Comparison of ENCODE assay signal across 17 cellular contexts in genomic region chr9:83410701-83411100, GRCh38.
DNase-seq lines count a peak whose midpoint lies in the region; ATAC-seq and TF ChIP-seq lines count a peak whose summit lies in the region.
"Had no signal": no experiment of that assay in that cellular context is flagged by ENCODE, and none has a peak within 500 bp of the region (broad histone marks: within the 10 kb centered on the region; RNA-seq: fewer than 3 reads in every experiment).

No MANE protein-coding gene starts in this region.

- H3K4me3 ChIP-seq in foreskin fibroblast (ENCODE audit: low read depth in 1 of 2, low read length in 2 of 2) (no peak overlapping the region), thyroid gland (replicated peaks in 1 of 3) (no peak overlapping the region)
- H3K4me3 ChIP-seq: BLaER1 treated with 17β-estradiol and CSF1 and Interleukin-3, amounts not matched to agents 10 nM and 100 nM; HAP-1 had no signal

- intact Hi-C loops in thyroid gland (cut with DNase I) = no loop called here

- DNase-seq in LHCN-M2 (ENCODE audit: low read depth) (peak; percentile 67), foreskin fibroblast (peak; percentile 40 to 58), thyroid gland (peak; percentile 37 to 44), AG20443 (ENCODE audit: low spot score) (no peak), NCI-H446 (lab: John Stamatoyannopoulos, UW) (no peak)
- DNase-seq: AML-193; BE2C; CD4-positive, alpha-beta T cell; CD8-positive, alpha-beta memory T cell; DMS 273 treated with DMSO at 0.1 percent for 48 hours; DMS79; EL; GF-D8; GOT3 had no signal

- WGBS in thyroid gland, 2 donors = 58 to 63% methylated on average over 5 of the region's 5 CpGs

- TF ChIP-seq CTCF in foreskin fibroblast (IDR thresholded peaks at IDR 0.05; ENCODE audit: low read depth, low read length) (no peak), thyroid gland (IDR thresholded peaks at IDR 0.05) (no peak)

- no peaks in the 10 kb centered on the region for H3K27me3 ChIP-seq in thyroid gland
- H3K27me3 ChIP-seq: BE2C; BLaER1 treated with 17β-estradiol and CSF1 and Interleukin-3, amounts not matched to agents 10 nM and 100 nM had no signal

- H3K4me1 ChIP-seq in thyroid gland = no peaks in the 10 kb centered on the region
- H3K4me1 ChIP-seq: BE2C; BLaER1 treated with 17β-estradiol and CSF1 and Interleukin-3, amounts not matched to agents 10 nM and 100 nM; HAP-1 had no signal

- no peaks in the 10 kb centered on the region for H3K9me3 ChIP-seq in thyroid gland
- H3K9me3 ChIP-seq: BE2C, HAP-1 had no signal

- H3K27ac ChIP-seq in thyroid gland = no peak overlapping the region
- H3K27ac ChIP-seq: BLaER1 treated with 17β-estradiol and CSF1 and Interleukin-3, amounts not matched to agents 10 nM and 100 nM had no signal

- TF ChIP-seq POLR2A in thyroid gland (IDR thresholded peaks at IDR 0.05) = no peak

- no peak for ATAC-seq in HG02884 (IDR thresholded peaks at IDR 0.05; ENCODE audit: unreplicated experiment)

- no peaks in the 10 kb centered on the region for H3K36me3 ChIP-seq in thyroid gland
- H3K36me3 ChIP-seq: BLaER1 treated with 17β-estradiol and CSF1 and Interleukin-3, amounts not matched to agents 10 nM and 100 nM; HAP-1 had no signal

Comparison
In these comparisons a context has a peak if more than half of its experiments do, and no peak if none do; other contexts are left out.
1. DNase-seq: peak in LHCN-M2 (single experiment), foreskin fibroblast (2 of 2) and thyroid gland (2 of 2); none in AG20443 (single experiment) and NCI-H446 (0 of 2).